ENCODE assay signal across 9 cellular contexts in the genomic region with DNA sequence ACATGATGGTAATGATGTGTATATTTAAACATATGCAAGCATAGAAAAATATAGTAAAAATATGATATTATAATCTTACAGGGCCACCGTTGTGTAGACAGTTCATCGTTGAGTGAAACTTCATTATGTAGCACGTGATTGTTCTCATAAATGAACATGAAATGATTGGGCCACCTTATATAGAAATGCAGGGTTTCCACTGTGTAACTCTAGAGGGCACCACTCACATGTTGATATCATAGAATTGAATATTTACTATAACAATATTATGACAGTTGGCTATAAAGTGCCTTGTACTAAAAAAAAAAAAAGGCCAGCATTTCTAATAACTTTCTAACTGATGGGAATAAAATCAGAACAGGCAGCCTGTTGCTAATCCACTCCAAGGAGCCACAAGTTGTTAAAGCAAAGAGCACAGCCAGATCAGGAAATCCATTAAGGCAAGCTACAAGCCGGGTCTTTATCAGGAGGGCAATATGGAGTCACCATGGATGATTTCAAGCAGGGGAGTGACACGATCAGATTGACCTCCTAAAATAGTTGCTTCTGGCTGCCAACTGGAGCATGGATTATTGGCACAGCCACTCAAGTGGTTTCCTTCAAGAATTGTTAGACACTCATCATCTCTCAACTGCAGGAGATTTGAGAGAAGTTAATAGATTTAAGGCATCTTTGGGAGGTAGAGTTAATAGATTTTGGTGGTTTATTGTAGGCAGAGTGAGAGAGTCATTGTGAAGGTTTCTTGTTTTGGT. TPM values are rescaled to one million over a fixed set of nuclear protein-coding genes. Genes with fewer than 3 reads are reported as not detected.
A peak's percentile ranks its signal among the peaks of the same experiment; 100 is the strongest.
DNase-seq lines count a peak whose midpoint lies in the region; ATAC-seq and TF ChIP-seq lines count a peak whose summit lies in the region.
"Had no signal": no experiment of that assay in that cellular context is flagged by ENCODE, and none has a peak within 500 bp of the region (broad histone marks: within the 10 kb centered on the region; RNA-seq: fewer than 3 reads in every experiment).

No MANE protein-coding gene starts in this region.

- H3K27ac ChIP-seq in heart right ventricle, result no peak overlapping the region
- H3K27ac ChIP-seq in right cardiac atrium (ENCODE audit: low read length), result no peak overlapping the region
- H3K27ac ChIP-seq in OCI-LY7 (ENCODE audit: low read depth, low read length, poor library complexity, severe bottlenecking), result no peak overlapping the region
- H3K27ac ChIP-seq in esophagus muscularis mucosa (replicated peaks in 1 of 4), result no peak overlapping the region

- H3K4me1 ChIP-seq in heart right ventricle (no peaks in the 10 kb centered on the region), right cardiac atrium (ENCODE audit: control insufficient read depth, insufficient read depth, low read length) (no peaks in the 10 kb centered on the region), OCI-LY7 (ENCODE audit: insufficient read depth, low read length, poor library complexity, severe bottlenecking) (no peaks in the 10 kb centered on the region), esophagus muscularis mucosa (no peaks in the 10 kb centered on the region)

- H3K4me3 Mint-ChIP-seq in type B pancreatic cell, result no peak overlapping the region
- no peak overlapping the region for H3K4me3 Mint-ChIP-seq in activated CD4-positive, alpha-beta memory T cell treated with anti-CD3 and anti-CD28 coated beads for 36 hours
- H3K4me3 Mint-ChIP-seq: T-cell had no signal

- no peaks in the 10 kb centered on the region for H3K36me3 Mint-ChIP-seq in type B pancreatic cell
- H3K36me3 Mint-ChIP-seq in activated CD4-positive, alpha-beta memory T cell treated with anti-CD3 and anti-CD28 coated beads for 36 hours, result no peaks in the 10 kb centered on the region
- H3K36me3 Mint-ChIP-seq: T-cell had no signal

- H3K9me3 Mint-ChIP-seq in type B pancreatic cell, result no peaks in the 10 kb centered on the region
- H3K9me3 Mint-ChIP-seq in activated CD4-positive, alpha-beta memory T cell treated with anti-CD3 and anti-CD28 coated beads for 36 hours, result peaks cover 3% of the 10 kb centered on the region
- H3K9me3 Mint-ChIP-seq: T-cell had no signal

- intact Hi-C loops in heart right ventricle (cut with DNase I), result loop anchor here in 3 of 10 donors (5.0 to 10.0 kb wide), 2 partner anchors 100 to 113 kb away; no protein-coding TSS in a partner anchor
- intact Hi-C loops in right cardiac atrium (cut with DNase I), result no loop called here
- intact Hi-C loops in OCI-LY7 (cut with micrococcal nuclease; ENCODE audit: unreplicated experiment), result no loop called here
- intact Hi-C loops in esophagus muscularis mucosa (cut with DNase I), result no loop called here
- intact Hi-C loops in activated CD4-positive, alpha-beta memory T cell treated with anti-CD3 and anti-CD28 coated beads for 36 hours (cut with micrococcal nuclease), result loop anchor here (1.0 to 5.0 kb wide), 7 partner anchors 20 to 308 kb away; no protein-coding TSS in a partner anchor

- peaks cover 0 to 17% (median 0%) of the 10 kb centered on the region in 7 donors for H3K27me3 ChIP-seq in heart right ventricle
- no peaks in the 10 kb centered on the region for H3K27me3 ChIP-seq in right cardiac atrium (ENCODE audit: control insufficient read depth, insufficient read depth)
- H3K27me3 ChIP-seq in esophagus muscularis mucosa, result peaks cover 0 to 22% (median 0%) of the 10 kb centered on the region in 4 donors

- H3K4me2 ChIP-seq in OCI-LY7 (ENCODE audit: low read length), result no peak overlapping the region

- H3K4me1 Mint-ChIP-seq in type B pancreatic cell (ENCODE audit: unreplicated experiment), result no peaks in the 10 kb centered on the region
- peaks cover 10% of the 10 kb centered on the region for H3K4me1 Mint-ChIP-seq in activated CD4-positive, alpha-beta memory T cell treated with anti-CD3 and anti-CD28 coated beads for 36 hours (ENCODE audit: low read depth)

- no peaks in the 10 kb centered on the region for H3K36me3 ChIP-seq in heart right ventricle
- no peaks in the 10 kb centered on the region for H3K36me3 ChIP-seq in OCI-LY7 (ENCODE audit: insufficient read depth, low read length)
- H3K36me3 ChIP-seq in esophagus muscularis mucosa, result no peaks in the 10 kb centered on the region

- DNase-seq in heart right ventricle, result no peak
- no peak for DNase-seq in right cardiac atrium
- DNase-seq in OCI-LY7 (ENCODE audit: low spot score), result peak; percentile 2
- DNase-seq in esophagus muscularis mucosa (ENCODE audit: extremely low spot score), result peak; percentile 24
- DNase-seq in type B pancreatic cell (ENCODE audit: extremely low spot score, unreplicated experiment), result no peak
- DNase-seq in activated CD4-positive, alpha-beta memory T cell treated with anti-CD3 and anti-CD28 coated beads for 36 hours, result no peak
- DNase-seq in effector CD4-positive, alpha-beta T cell, result no peak
- DNase-seq: T-cell had no signal

- no peaks in the 10 kb centered on the region for H4K20me1 ChIP-seq in OCI-LY7 (ENCODE audit: insufficient read depth, low read length)

- H3K9me3 ChIP-seq in heart right ventricle (peaks cover 0 to 5% (median 0%) of the 10 kb centered on the region in 11 donors), right cardiac atrium (ENCODE audit: control insufficient read depth, low read length) (no peaks in the 10 kb centered on the region), OCI-LY7 (ENCODE audit: low read length) (no peaks in the 10 kb centered on the region), esophagus muscularis mucosa (peaks cover 0 to 7% (median 0%) of the 10 kb centered on the region in 4 donors)

- peaks cover 11% of the 10 kb centered on the region for H3K27me3 Mint-ChIP-seq in type B pancreatic cell
- H3K27me3 Mint-ChIP-seq in activated CD4-positive, alpha-beta memory T cell treated with anti-CD3 and anti-CD28 coated beads for 36 hours, result peaks cover 12% of the 10 kb centered on the region

- ATAC-seq in heart right ventricle (no peak), right cardiac atrium (no peak), HG03469 (IDR thresholded peaks at IDR 0.05; ENCODE audit: unreplicated experiment) (no peak)

- H3K9me2 ChIP-seq in OCI-LY7 (ENCODE audit: insufficient read depth, low read length), result no peaks in the 10 kb centered on the region

- no peak for TF ChIP-seq EP300 in esophagus muscularis mucosa (IDR thresholded peaks at IDR 0.05)

- no peak for TF ChIP-seq POLR2A in esophagus muscularis mucosa (IDR thresholded peaks at IDR 0.05; ENCODE audit: low read depth)

- no peak overlapping the region for H2AFZ ChIP-seq in OCI-LY7 (ENCODE audit: low read length)

- CTCF ChIA-PET in OCI-LY7 (lab: Charles Lee; ENCODE audit: unreplicated experiment), result no interaction called here
- CTCF ChIA-PET in activated CD4-positive, alpha-beta memory T cell treated with anti-CD3 and anti-CD28 coated beads for 36 hours (lab: Charles Lee), result interaction anchor here (0.6 to 14.3 kb wide), 21 partner anchors 12 to 542 kb away, joined by 3 to 239 read pairs (median 3); no protein-coding TSS in a partner anchor

- WGBS in heart right ventricle, 2 donors, result 44 to 58% methylated on average over 5 of the region's 5 CpGs
- WGBS in right cardiac atrium, result 43% methylated on average over 5 of the region's 5 CpGs
- 70% methylated on average over 5 of the region's 5 CpGs for WGBS in esophagus muscularis mucosa

- BruUV-seq in OCI-LY7 (replicated peaks; lab: Mats Ljungman, UMichigan), result no TSS peak

- H3K79me2 ChIP-seq in OCI-LY7 (ENCODE audit: insufficient read depth, low read depth, low read length), result no peaks in the 10 kb centered on the region

- POLR2A ChIA-PET in OCI-LY7 (lab: Charles Lee), result no interaction called here
- POLR2A ChIA-PET in activated CD4-positive, alpha-beta memory T cell treated with anti-CD3 and anti-CD28 coated beads for 36 hours (lab: Charles Lee), result no interaction called here

- H3K4me3 ChIP-seq in heart right ventricle (no peak overlapping the region), right cardiac atrium (ENCODE audit: low read length) (no peak overlapping the region), OCI-LY7 (ENCODE audit: low read depth, low read length, poor library complexity, severe bottlenecking) (no peak overlapping the region), esophagus muscularis mucosa (no peak overlapping the region)

- TF ChIP-seq CTCF in heart right ventricle (IDR thresholded peaks at IDR 0.05) (peak in 6 of 9 donors; percentile 17 to 49 (median 30)), OCI-LY7 (conservative IDR thresholded peaks at IDR 0.05; ENCODE audit: low read length) (peak; percentile 76), esophagus muscularis mucosa (IDR thresholded peaks at IDR 0.05) (no peak), type B pancreatic cell (conservative IDR thresholded peaks at IDR 0.05) (peak; percentile 48)

- no peak overlapping the region for H3K27ac Mint-ChIP-seq in type B pancreatic cell
- no peak overlapping the region for H3K27ac Mint-ChIP-seq in activated CD4-positive, alpha-beta memory T cell treated with anti-CD3 and anti-CD28 coated beads for 36 hours
- H3K27ac Mint-ChIP-seq: T-cell had no signal

RNA-seq across cellular contexts. Expression of a gene that starts 16.7 kb away (rescaled TPM):
- total RNA-seq in heart right ventricle (not detected), right cardiac atrium (not detected), OCI-LY7 (2022) (not detected in 2 replicates), esophagus muscularis mucosa (not detected), type B pancreatic cell (ENCODE audit: low replicate concordance) (not detected in 2 replicates)
- polyA plus RNA-seq in heart right ventricle (not detected), right cardiac atrium (not detected)
- not detected in 2 replicates for total RNA-seq in OCI-LY7 (2014; rRNA removed; shearing (Covaris generic))
- total RNA-seq in activated CD4-positive, alpha-beta memory T cell treated with anti-CD3 and anti-CD28 coated beads for 36 hours, result not detected
- total RNA-seq: T-cell had no signal

RNA-seq across cellular contexts. Expression of a gene that starts 25.4 kb away (rescaled TPM):
- total RNA-seq in heart right ventricle (not detected), right cardiac atrium (not detected), OCI-LY7 (2022) (not detected in 2 replicates), esophagus muscularis mucosa (not detected), type B pancreatic cell (ENCODE audit: low replicate concordance) (12.0 and 17.7 TPM in 2 replicates)
- polyA plus RNA-seq in heart right ventricle (not detected), right cardiac atrium (not detected)
- not detected in 2 replicates for total RNA-seq in OCI-LY7 (2014; rRNA removed; shearing (Covaris generic))
- not detected for total RNA-seq in activated CD4-positive, alpha-beta memory T cell treated with anti-CD3 and anti-CD28 coated beads for 36 hours
- total RNA-seq: T-cell had no signal

RNA-seq across cellular contexts. Expression of a gene that starts 31.8 kb away (rescaled TPM):
- total RNA-seq in heart right ventricle, result not detected
- not detected for polyA plus RNA-seq in heart right ventricle
- not detected for total RNA-seq in right cardiac atrium
- polyA plus RNA-seq in right cardiac atrium, result not detected
- total RNA-seq in OCI-LY7 (2014; rRNA removed; shearing (Covaris generic)), result not detected in 2 replicates
- total RNA-seq in OCI-LY7 (2022), result not detected in 2 replicates
- total RNA-seq in esophagus muscularis mucosa, result not detected
- total RNA-seq in type B pancreatic cell (ENCODE audit: low replicate concordance), result not detected in 2 replicates
- total RNA-seq in activated CD4-positive, alpha-beta memory T cell treated with anti-CD3 and anti-CD28 coated beads for 36 hours, result not detected
- total RNA-seq: T-cell had no signal

RNA-seq across cellular contexts. Expression of a gene that starts 43.0 kb away (rescaled TPM):
- total RNA-seq in heart right ventricle (1 to 10 TPM in 2 of 10 donors, under 1 TPM in 6, not detected in 2; 0.22 to 9.2 (median 0.86) TPM), right cardiac atrium (1 to 10 TPM in 1 of 4 donors, under 1 TPM in 3; 0.45 to 1.1 (median 0.78) TPM), OCI-LY7 (2022) (not detected in 2 replicates), esophagus muscularis mucosa (1 to 10 TPM in 1 of 4 donors, under 1 TPM in 2, not detected in 1; 0.40 to 4.1 (median 0.83) TPM), type B pancreatic cell (ENCODE audit: low replicate concordance) (11.0 and 20.5 TPM in 2 replicates)
- polyA plus RNA-seq in heart right ventricle (under 1 TPM; 0.22 to 0.87 TPM), right cardiac atrium (0.54 TPM)
- total RNA-seq in OCI-LY7 (2014; rRNA removed; shearing (Covaris generic)), result not detected in 2 replicates
- 10 to 100 TPM in 1 of 2 experiments, 1 to 10 TPM in 1; 9.8 to 10.5 TPM for total RNA-seq in activated CD4-positive, alpha-beta memory T cell treated with anti-CD3 and anti-CD28 coated beads for 36 hours
- total RNA-seq: T-cell had no signal

Comparison
In these comparisons a context has a peak if more than half of its experiments do, and no peak if none do; other contexts are left out.
1. DNase-seq: peak in OCI-LY7 (single experiment) and esophagus muscularis mucosa (single experiment); none in heart right ventricle (0 of 2), right cardiac atrium (0 of 3), type B pancreatic cell (single experiment), activated CD4-positive, alpha-beta memory T cell treated with anti-CD3 and anti-CD28 coated beads for 36 hours (single experiment) and effector CD4-positive, alpha-beta T cell (single experiment).
2. CTCF ChIP-seq: peak in heart right ventricle (6 of 9), OCI-LY7 (single experiment) and type B pancreatic cell (single experiment); none in esophagus muscularis mucosa (0 of 3).
3. RNA of a gene that starts 25.4 kb away (total RNA-seq): 12.0 to 17.7 TPM in type B pancreatic cell; not detected in activated CD4-positive, alpha-beta memory T cell treated with anti-CD3 and anti-CD28 coated beads for 36 hours, not detected in heart right ventricle, not detected in right cardiac atrium, not detected in OCI-LY7 and not detected in esophagus muscularis mucosa; every median in the first group is over 10 times any median in the second.